ENCODE assay signal across 8 cellular contexts in the genomic region with DNA sequence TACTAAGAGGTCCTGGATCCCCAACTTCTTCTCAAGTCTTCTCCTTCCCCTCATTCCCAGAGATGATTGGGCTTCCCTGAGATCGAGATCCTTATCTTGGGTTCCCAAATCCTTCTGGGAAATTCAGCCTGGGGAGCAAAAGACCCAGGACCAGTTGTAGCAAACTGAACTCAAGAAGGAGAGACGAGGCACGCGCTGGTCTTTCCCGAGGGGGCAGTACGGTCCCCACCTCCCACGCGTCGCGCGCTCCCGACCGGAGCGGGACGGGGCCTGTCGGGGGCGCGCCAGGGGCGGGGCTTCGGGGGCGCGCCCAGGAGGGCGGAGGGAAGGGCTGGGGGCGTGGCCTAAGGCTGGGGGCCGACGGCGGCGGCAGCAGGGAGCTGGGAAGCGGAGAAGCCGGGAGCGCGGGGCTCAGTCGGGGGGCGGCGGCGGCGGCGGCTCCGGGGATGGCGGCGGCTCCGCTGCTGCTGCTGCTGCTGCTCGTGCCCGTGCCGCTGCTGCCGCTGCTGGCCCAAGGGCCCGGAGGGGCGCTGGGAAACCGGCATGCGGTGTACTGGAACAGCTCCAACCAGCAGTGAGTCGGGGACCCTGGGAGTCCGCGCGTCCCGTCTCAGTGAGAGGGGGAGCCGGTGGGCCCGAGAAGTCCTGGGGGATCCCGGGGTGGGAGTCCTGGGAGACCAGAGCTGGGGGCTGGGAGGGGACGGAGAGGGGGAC. TPM values are rescaled to one million over a fixed set of nuclear protein-coding genes. Genes with fewer than 3 reads are reported as not detected.
A peak's percentile ranks its signal among the peaks of the same experiment; 100 is the strongest.
DNase-seq lines count a peak whose midpoint lies in the region; ATAC-seq, FAIRE-seq and TF ChIP-seq lines count a peak whose summit lies in the region.

TSS of gene EFNA3 (plus strand) at position 342 of the 714 bp plus-strand sequence. CDS start at position 447, 105 bp downstream.

- peak; percentile 64 for DNase-seq in GM18507 (ENCODE audit: extremely low spot score, insufficient read length, low read depth)
- peak; percentile 63 for DNase-seq in NCI-H774 (lab: John Stamatoyannopoulos, UW)
- peak; percentile 52 for DNase-seq in activated T-helper 1 cell treated with Interleukin-2 at 50 U/mL for 16 hours (ENCODE audit: low read depth)
- DNase-seq in fibroblast of lung (ENCODE audit: low read depth in 2 of 2): peak in 1 of 2 donors; percentile 50
- DNase-seq in nephron progenitor cell: peak; percentile 95

- 3% methylated on average over 59 of the region's 59 CpGs for WGBS in thymus

- H2AFZ ChIP-seq in ACC112 (ENCODE audit: low read length, unreplicated experiment): no peak within 1 kb of the TSS
- no peak within 1 kb of the TSS for H2AFZ ChIP-seq in fibroblast of lung (ENCODE audit: low read length)

- no peaks in the 10 kb centered on the region for H3K36me3 Mint-ChIP-seq in nephron progenitor cell (ENCODE audit: low read depth)

- H3K4me3 ChIP-seq in ACC112 (ENCODE audit: low read depth, low read length) (peak within 1 kb of the TSS; percentile 47), fibroblast of lung (replicated peaks in 1 of 4; ENCODE audit: control extremely low read depth in 1 of 4, insufficient read depth in 1 of 4, low read depth in 3 of 4, low read length in 4 of 4) (peak within 1 kb of the TSS in 2 of 4 experiments; percentile 30 to 37), thymus (ENCODE audit: low read length) (peak within 1 kb of the TSS; percentile 37)

- FAIRE-seq in GM18507 (lab: Jason Lieb, UNC): peak; percentile 12

- TF ChIP-seq CTCF in fibroblast of lung (conservative IDR thresholded peaks at IDR 0.05 in 1 of 2, IDR thresholded peaks at IDR 0.05 in 1 of 2; ENCODE audit: low read depth in 1 of 2, low read length in 2 of 2): no peak
- no peak for TF ChIP-seq CTCF in nephron progenitor cell (IDR thresholded peaks at IDR 0.05)

- H3K27ac ChIP-seq in ACC112 (ENCODE audit: low read depth, low read length) (no peak within 1 kb of the TSS), fibroblast of lung (ENCODE audit: insufficient read depth, low read length) (no peak within 1 kb of the TSS), thymus (ENCODE audit: low read depth) (no peak within 1 kb of the TSS)

- H3K4me1 Mint-ChIP-seq in nephron progenitor cell: peaks cover 60% of the 10 kb centered on the region

- peaks cover 17% of the 10 kb centered on the region for H3K4me1 ChIP-seq in ACC112 (ENCODE audit: control insufficient read depth, insufficient read depth, low read length, unreplicated experiment)
- no peaks in the 10 kb centered on the region for H3K4me1 ChIP-seq in fibroblast of lung (ENCODE audit: control insufficient read depth, extremely low read depth, insufficient read depth, low read length)
- peaks cover 16% of the 10 kb centered on the region for H3K4me1 ChIP-seq in thymus (ENCODE audit: control insufficient read depth, insufficient read depth, low read length)

- H3K4me3 Mint-ChIP-seq in nephron progenitor cell: peak within 1 kb of the TSS; percentile 95

- H4K20me1 ChIP-seq in fibroblast of lung (ENCODE audit: control insufficient read depth, extremely low read depth, insufficient read depth, low read length): no peaks in the 10 kb centered on the region

- H3K9ac ChIP-seq in fibroblast of lung (ENCODE audit: insufficient read depth, low read length): no peak within 1 kb of the TSS

- H3K9me3 Mint-ChIP-seq in nephron progenitor cell: no peaks in the 10 kb centered on the region

- no peak within 1 kb of the TSS for H3K27ac Mint-ChIP-seq in nephron progenitor cell

- peaks cover 49% of the 10 kb centered on the region for H3K27me3 ChIP-seq in ACC112 (ENCODE audit: insufficient read depth, low read length)
- H3K27me3 ChIP-seq in fibroblast of lung (ENCODE audit: control insufficient read depth, insufficient read depth, low read length): peaks cover 70% of the 10 kb centered on the region
- H3K27me3 ChIP-seq in thymus (ENCODE audit: control insufficient read depth, insufficient read depth): peaks cover 55% of the 10 kb centered on the region

- no peak for ATAC-seq in GM19035 (IDR thresholded peaks at IDR 0.05; ENCODE audit: unreplicated experiment)

- H3K79me2 ChIP-seq in ACC112 (ENCODE audit: control insufficient read depth, insufficient read depth, low read length, unreplicated experiment) (no peaks in the 10 kb centered on the region), fibroblast of lung (ENCODE audit: control insufficient read depth, insufficient read depth, low read length) (no peaks in the 10 kb centered on the region)

- H3K27me3 Mint-ChIP-seq in nephron progenitor cell (ENCODE audit: low read depth, poor library complexity): peaks cover 20% of the 10 kb centered on the region

- H3K36me3 ChIP-seq in ACC112 (ENCODE audit: insufficient read depth, low read length) (no peaks in the 10 kb centered on the region), fibroblast of lung (ENCODE audit: control insufficient read depth, insufficient read depth, low read length) (no peaks in the 10 kb centered on the region), thymus (ENCODE audit: control insufficient read depth, insufficient read depth) (no peaks in the 10 kb centered on the region)

- peak within 1 kb of the TSS; percentile 71 for H3K4me2 ChIP-seq in fibroblast of lung (ENCODE audit: extremely low read depth, insufficient read depth, low read length)

- no peaks in the 10 kb centered on the region for H3K9me3 ChIP-seq in fibroblast of lung (ENCODE audit: control insufficient read depth, insufficient read depth, low read depth, low read length)
- H3K9me3 ChIP-seq in thymus (ENCODE audit: control insufficient read depth): no peaks in the 10 kb centered on the region

RNA-seq across cellular contexts. Expression of gene EFNA3, which starts in this region (rescaled TPM):
- 0.33 and 0.51 TPM in 2 replicates for total RNA-seq in fibroblast of lung
- polyA plus RNA-seq in fibroblast of lung (0.16 and 0.30 TPM in 2 replicates), thymus (3.4 TPM)
- polyA plus RNA-seq in fibroblast of lung (2012): 0.22 and 0.76 TPM in 2 replicates
- polyA minus RNA-seq in fibroblast of lung (ENCODE audit: low replicate concordance): 2.8 TPM in 1 of 2 replicates, not detected in the other
